In the genomic region with DNA sequence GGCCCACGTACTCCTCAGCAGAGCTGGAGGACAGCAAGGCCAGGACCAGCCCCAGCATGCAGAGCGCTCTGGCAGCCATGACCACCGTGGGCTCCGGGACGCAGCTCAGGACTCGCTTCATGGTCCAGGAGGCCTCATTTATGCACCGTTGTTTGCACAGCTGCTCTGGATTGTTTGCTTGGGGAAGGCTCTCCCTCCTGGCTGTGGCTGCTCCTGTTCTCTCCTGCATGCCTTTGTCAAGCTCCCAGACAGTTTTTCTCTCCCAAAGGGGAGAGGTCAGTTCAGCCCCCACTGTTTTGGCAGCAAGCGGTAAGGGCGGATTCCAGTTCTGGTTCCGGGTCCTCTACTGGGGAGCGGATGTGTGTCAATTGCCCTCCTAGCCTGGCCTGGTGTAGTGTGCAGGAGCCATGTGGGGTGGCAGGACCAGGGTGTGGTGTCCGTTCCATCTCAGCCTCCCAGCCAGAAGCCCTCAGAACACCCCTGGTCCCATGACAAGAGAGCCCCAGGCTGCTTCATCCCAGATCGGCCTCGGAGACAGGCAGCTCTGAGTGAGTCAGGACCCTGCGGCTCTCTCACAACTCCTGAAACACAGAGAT, we compare ENCODE assay signal across 1 cellular context.
TF ChIP-seq lines count a peak whose summit lies in the region.

A gene with protein sequence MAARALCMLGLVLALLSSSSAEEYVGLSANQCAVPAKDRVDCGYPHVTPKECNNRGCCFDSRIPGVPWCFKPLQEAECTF (minus strand): TSS at position 114 of the 596 bp plus-strand sequence. CDS start 35 bp downstream, at position 79.

TF ChIP-seq in HepG2, 621 proteins besides CTCF, POLR2A, EP300 and RAD21 (continued from another document and continues in another):
- TF ChIP-seq, protein P1, sequence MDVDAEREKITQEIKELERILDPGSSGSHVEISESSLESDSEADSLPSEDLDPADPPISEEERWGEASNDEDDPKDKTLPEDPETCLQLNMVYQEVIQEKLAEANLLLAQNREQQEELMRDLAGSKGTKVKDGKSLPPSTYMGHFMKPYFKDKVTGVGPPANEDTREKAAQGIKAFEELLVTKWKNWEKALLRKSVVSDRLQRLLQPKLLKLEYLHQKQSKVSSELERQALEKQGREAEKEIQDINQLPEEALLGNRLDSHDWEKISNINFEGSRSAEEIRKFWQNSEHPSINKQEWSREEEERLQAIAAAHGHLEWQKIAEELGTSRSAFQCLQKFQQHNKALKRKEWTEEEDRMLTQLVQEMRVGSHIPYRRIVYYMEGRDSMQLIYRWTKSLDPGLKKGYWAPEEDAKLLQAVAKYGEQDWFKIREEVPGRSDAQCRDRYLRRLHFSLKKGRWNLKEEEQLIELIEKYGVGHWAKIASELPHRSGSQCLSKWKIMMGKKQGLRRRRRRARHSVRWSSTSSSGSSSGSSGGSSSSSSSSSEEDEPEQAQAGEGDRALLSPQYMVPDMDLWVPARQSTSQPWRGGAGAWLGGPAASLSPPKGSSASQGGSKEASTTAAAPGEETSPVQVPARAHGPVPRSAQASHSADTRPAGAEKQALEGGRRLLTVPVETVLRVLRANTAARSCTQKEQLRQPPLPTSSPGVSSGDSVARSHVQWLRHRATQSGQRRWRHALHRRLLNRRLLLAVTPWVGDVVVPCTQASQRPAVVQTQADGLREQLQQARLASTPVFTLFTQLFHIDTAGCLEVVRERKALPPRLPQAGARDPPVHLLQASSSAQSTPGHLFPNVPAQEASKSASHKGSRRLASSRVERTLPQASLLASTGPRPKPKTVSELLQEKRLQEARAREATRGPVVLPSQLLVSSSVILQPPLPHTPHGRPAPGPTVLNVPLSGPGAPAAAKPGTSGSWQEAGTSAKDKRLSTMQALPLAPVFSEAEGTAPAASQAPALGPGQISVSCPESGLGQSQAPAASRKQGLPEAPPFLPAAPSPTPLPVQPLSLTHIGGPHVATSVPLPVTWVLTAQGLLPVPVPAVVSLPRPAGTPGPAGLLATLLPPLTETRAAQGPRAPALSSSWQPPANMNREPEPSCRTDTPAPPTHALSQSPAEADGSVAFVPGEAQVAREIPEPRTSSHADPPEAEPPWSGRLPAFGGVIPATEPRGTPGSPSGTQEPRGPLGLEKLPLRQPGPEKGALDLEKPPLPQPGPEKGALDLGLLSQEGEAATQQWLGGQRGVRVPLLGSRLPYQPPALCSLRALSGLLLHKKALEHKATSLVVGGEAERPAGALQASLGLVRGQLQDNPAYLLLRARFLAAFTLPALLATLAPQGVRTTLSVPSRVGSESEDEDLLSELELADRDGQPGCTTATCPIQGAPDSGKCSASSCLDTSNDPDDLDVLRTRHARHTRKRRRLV (CRISPR knock-in tag; IDR thresholded peaks at IDR 0.05) = no peak
- no peak for TF ChIP-seq ZNF354B (CRISPR knock-in tag; IDR thresholded peaks at IDR 0.05)
- 0 out of 2 replicates have a peak, but pooled peaks have one; percentile 86 for TF ChIP-seq ZNF451 (CRISPR knock-in tag; IDR thresholded peaks at IDR 0.05)
- no peak for TF ChIP-seq ZFP41 (CRISPR knock-in tag; IDR thresholded peaks at IDR 0.05; ENCODE audit: borderline replicate concordance)
- no peak for TF ChIP-seq GTF2F1 (IDR thresholded peaks at IDR 0.05; ENCODE audit: low read length)
- TF ChIP-seq ZNF224 (CRISPR knock-in tag; IDR thresholded peaks at IDR 0.05) = peak; percentile 55; the same call in 1 of the 2 replicates
- TF ChIP-seq ZBTB7A (CRISPR knock-in tag; IDR thresholded peaks at IDR 0.05) = peak; percentile 46; the same call in 1 of the 2 replicates
- TF ChIP-seq, protein P2, sequence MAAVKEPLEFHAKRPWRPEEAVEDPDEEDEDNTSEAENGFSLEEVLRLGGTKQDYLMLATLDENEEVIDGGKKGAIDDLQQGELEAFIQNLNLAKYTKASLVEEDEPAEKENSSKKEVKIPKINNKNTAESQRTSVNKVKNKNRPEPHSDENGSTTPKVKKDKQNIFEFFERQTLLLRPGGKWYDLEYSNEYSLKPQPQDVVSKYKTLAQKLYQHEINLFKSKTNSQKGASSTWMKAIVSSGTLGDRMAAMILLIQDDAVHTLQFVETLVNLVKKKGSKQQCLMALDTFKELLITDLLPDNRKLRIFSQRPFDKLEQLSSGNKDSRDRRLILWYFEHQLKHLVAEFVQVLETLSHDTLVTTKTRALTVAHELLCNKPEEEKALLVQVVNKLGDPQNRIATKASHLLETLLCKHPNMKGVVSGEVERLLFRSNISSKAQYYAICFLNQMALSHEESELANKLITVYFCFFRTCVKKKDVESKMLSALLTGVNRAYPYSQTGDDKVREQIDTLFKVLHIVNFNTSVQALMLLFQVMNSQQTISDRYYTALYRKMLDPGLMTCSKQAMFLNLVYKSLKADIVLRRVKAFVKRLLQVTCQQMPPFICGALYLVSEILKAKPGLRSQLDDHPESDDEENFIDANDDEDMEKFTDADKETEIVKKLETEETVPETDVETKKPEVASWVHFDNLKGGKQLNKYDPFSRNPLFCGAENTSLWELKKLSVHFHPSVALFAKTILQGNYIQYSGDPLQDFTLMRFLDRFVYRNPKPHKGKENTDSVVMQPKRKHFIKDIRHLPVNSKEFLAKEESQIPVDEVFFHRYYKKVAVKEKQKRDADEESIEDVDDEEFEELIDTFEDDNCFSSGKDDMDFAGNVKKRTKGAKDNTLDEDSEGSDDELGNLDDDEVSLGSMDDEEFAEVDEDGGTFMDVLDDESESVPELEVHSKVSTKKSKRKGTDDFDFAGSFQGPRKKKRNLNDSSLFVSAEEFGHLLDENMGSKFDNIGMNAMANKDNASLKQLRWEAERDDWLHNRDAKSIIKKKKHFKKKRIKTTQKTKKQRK (IDR thresholded peaks at IDR 0.05; ENCODE audit: low read length) = no peak
- TF ChIP-seq, protein P3, sequence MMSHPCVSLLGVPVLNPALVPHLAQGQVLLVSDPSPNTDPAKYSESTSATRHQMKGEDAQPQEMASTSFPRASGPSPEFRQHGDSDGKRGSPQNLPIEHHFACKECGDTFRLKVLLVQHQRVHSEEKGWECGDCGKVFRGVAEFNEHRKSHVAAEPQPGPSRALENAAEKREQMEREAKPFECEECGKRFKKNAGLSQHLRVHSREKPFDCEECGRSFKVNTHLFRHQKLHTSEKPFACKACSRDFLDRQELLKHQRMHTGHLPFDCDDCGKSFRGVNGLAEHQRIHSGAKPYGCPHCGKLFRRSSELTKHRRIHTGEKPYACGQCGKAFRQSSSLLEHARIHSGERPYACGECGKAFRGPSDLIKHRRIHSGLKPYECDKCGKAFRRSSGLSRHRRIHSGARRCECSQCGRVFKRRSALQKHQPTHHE (CRISPR knock-in tag; IDR thresholded peaks at IDR 0.05; ENCODE audit: borderline replicate concordance) = no peak
- no peak for TF ChIP-seq FOXC1 (CRISPR knock-in tag; IDR thresholded peaks at IDR 0.05; ENCODE audit: borderline replicate concordance)
- peak; percentile 67; the same call in 1 of the 2 replicates for TF ChIP-seq DPF2 (CRISPR knock-in tag; IDR thresholded peaks at IDR 0.05; ENCODE audit: borderline replicate concordance, low read depth)
- TF ChIP-seq MIER3 (CRISPR knock-in tag; IDR thresholded peaks at IDR 0.05; ENCODE audit: borderline replicate concordance) = 0 out of 2 replicates have a peak, but pooled peaks have one; percentile 37
- TF ChIP-seq HCFC1 (IDR thresholded peaks at IDR 0.05; ENCODE audit: low read depth, low read length) = no peak
- TF ChIP-seq SNAPC2 (CRISPR knock-in tag; IDR thresholded peaks at IDR 0.05) = no peak
- no peak for TF ChIP-seq ZNF430 (CRISPR knock-in tag; IDR thresholded peaks at IDR 0.05)
- TF ChIP-seq, protein P4, sequence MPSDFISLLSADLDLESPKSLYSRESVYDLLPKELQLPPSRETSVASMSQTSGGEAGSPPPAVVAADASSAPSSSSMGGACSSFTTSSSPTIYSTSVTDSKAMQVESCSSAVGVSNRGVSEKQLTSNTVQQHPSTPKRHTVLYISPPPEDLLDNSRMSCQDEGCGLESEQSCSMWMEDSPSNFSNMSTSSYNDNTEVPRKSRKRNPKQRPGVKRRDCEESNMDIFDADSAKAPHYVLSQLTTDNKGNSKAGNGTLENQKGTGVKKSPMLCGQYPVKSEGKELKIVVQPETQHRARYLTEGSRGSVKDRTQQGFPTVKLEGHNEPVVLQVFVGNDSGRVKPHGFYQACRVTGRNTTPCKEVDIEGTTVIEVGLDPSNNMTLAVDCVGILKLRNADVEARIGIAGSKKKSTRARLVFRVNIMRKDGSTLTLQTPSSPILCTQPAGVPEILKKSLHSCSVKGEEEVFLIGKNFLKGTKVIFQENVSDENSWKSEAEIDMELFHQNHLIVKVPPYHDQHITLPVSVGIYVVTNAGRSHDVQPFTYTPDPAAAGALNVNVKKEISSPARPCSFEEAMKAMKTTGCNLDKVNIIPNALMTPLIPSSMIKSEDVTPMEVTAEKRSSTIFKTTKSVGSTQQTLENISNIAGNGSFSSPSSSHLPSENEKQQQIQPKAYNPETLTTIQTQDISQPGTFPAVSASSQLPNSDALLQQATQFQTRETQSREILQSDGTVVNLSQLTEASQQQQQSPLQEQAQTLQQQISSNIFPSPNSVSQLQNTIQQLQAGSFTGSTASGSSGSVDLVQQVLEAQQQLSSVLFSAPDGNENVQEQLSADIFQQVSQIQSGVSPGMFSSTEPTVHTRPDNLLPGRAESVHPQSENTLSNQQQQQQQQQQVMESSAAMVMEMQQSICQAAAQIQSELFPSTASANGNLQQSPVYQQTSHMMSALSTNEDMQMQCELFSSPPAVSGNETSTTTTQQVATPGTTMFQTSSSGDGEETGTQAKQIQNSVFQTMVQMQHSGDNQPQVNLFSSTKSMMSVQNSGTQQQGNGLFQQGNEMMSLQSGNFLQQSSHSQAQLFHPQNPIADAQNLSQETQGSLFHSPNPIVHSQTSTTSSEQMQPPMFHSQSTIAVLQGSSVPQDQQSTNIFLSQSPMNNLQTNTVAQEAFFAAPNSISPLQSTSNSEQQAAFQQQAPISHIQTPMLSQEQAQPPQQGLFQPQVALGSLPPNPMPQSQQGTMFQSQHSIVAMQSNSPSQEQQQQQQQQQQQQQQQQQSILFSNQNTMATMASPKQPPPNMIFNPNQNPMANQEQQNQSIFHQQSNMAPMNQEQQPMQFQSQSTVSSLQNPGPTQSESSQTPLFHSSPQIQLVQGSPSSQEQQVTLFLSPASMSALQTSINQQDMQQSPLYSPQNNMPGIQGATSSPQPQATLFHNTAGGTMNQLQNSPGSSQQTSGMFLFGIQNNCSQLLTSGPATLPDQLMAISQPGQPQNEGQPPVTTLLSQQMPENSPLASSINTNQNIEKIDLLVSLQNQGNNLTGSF (CRISPR knock-in tag; IDR thresholded peaks at IDR 0.05) = no peak
- 0 out of 2 replicates have a peak, but pooled peaks have one; percentile 30 for TF ChIP-seq ZNF891 (CRISPR knock-in tag; IDR thresholded peaks at IDR 0.05)
- TF ChIP-seq ZNF333 (CRISPR knock-in tag; IDR thresholded peaks at IDR 0.05; ENCODE audit: borderline replicate concordance) = no peak
- TF ChIP-seq CAMTA2 (CRISPR knock-in tag; IDR thresholded peaks at IDR 0.05; ENCODE audit: borderline replicate concordance) = no peak
- no peak for TF ChIP-seq HNRNPL (IDR thresholded peaks at IDR 0.05; ENCODE audit: low read depth, low read length)
- no peak for TF ChIP-seq ZFP36 (IDR thresholded peaks at IDR 0.05; ENCODE audit: borderline replicate concordance, low read depth, low read length, partially characterized antibody)
- no peak for TF ChIP-seq ISX (CRISPR knock-in tag; conservative IDR thresholded peaks at IDR 0.05)
- TF ChIP-seq PCBP2 (optimal IDR thresholded peaks at IDR 0.05; ENCODE audit: low read depth, low read length, poor library complexity, severe bottlenecking) = no peak
- TF ChIP-seq ZNF7 (CRISPR knock-in tag; IDR thresholded peaks at IDR 0.05) = no peak
- TF ChIP-seq KLF9 (CRISPR knock-in tag; IDR thresholded peaks at IDR 0.05; ENCODE audit: low read depth) = no peak
- TF ChIP-seq, protein P5, sequence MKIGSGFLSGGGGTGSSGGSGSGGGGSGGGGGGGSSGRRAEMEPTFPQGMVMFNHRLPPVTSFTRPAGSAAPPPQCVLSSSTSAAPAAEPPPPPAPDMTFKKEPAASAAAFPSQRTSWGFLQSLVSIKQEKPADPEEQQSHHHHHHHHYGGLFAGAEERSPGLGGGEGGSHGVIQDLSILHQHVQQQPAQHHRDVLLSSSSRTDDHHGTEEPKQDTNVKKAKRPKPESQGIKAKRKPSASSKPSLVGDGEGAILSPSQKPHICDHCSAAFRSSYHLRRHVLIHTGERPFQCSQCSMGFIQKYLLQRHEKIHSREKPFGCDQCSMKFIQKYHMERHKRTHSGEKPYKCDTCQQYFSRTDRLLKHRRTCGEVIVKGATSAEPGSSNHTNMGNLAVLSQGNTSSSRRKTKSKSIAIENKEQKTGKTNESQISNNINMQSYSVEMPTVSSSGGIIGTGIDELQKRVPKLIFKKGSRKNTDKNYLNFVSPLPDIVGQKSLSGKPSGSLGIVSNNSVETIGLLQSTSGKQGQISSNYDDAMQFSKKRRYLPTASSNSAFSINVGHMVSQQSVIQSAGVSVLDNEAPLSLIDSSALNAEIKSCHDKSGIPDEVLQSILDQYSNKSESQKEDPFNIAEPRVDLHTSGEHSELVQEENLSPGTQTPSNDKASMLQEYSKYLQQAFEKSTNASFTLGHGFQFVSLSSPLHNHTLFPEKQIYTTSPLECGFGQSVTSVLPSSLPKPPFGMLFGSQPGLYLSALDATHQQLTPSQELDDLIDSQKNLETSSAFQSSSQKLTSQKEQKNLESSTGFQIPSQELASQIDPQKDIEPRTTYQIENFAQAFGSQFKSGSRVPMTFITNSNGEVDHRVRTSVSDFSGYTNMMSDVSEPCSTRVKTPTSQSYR (CRISPR knock-in tag; IDR thresholded peaks at IDR 0.05; ENCODE audit: borderline replicate concordance) = no peak
- TF ChIP-seq, protein P6, sequence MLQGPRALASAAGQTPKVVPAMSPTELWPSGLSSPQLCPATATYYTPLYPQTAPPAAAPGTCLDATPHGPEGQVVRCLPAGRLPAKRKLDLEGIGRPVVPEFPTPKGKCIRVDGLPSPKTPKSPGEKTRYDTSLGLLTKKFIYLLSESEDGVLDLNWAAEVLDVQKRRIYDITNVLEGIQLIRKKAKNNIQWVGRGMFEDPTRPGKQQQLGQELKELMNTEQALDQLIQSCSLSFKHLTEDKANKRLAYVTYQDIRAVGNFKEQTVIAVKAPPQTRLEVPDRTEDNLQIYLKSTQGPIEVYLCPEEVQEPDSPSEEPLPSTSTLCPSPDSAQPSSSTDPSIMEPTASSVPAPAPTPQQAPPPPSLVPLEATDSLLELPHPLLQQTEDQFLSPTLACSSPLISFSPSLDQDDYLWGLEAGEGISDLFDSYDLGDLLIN (CRISPR knock-in tag; IDR thresholded peaks at IDR 0.05; ENCODE audit: borderline replicate concordance) = no peak
- no peak for TF ChIP-seq SRSF9 (IDR thresholded peaks at IDR 0.05; ENCODE audit: borderline replicate concordance, insufficient read depth, low read depth, low read length, poor library complexity, severe bottlenecking)
- no peak for TF ChIP-seq ZFP82 (CRISPR knock-in tag; IDR thresholded peaks at IDR 0.05; ENCODE audit: borderline replicate concordance)
- TF ChIP-seq, protein P7, sequence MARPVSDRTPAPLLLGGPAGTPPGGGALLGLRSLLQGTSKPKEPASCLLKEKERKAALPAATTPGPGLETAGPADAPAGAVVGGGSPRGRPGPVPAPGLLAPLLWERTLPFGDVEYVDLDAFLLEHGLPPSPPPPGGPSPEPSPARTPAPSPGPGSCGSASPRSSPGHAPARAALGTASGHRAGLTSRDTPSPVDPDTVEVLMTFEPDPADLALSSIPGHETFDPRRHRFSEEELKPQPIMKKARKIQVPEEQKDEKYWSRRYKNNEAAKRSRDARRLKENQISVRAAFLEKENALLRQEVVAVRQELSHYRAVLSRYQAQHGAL (CRISPR knock-in tag; IDR thresholded peaks at IDR 0.05; ENCODE audit: not compliant biosample characterization) = no peak
- peak; percentile 62; the same call in 1 of the 2 replicates for TF ChIP-seq ZFY (CRISPR knock-in tag; IDR thresholded peaks at IDR 0.05)
- TF ChIP-seq STAG1 (CRISPR knock-in tag; IDR thresholded peaks at IDR 0.05) = no peak
- no peak for TF ChIP-seq ZNF543 (CRISPR knock-in tag; IDR thresholded peaks at IDR 0.05)
